ENCODE assay signal across 12 cellular contexts in genomic region chr11:30326114-30326783, GRCh38. TPM values are rescaled to one million over a fixed set of nuclear protein-coding genes. Genes with fewer than 3 reads are reported as not detected.
DNase-seq lines count a peak whose midpoint lies in the region; ATAC-seq and TF ChIP-seq lines count a peak whose summit lies in the region.
"Had no signal": no experiment of that assay in that cellular context is flagged by ENCODE, and none has a peak within 500 bp of the region (broad histone marks: within the 10 kb centered on the region; RNA-seq: fewer than 3 reads in every experiment).

No MANE protein-coding gene starts in this region.

- no peak overlapping the region for H3K4me3 ChIP-seq in CD8-positive, alpha-beta T cell (ENCODE audit: low read depth, low read length)
- H3K4me3 ChIP-seq: cardiac muscle cell had no signal

- H3K4me1 Mint-ChIP-seq in CD8-positive, alpha-beta T cell (ENCODE audit: low read depth): peaks cover 78% of the 10 kb centered on the region
- peaks cover 33% of the 10 kb centered on the region for H3K4me1 Mint-ChIP-seq in memory B cell

- POLR2A ChIA-PET in CD8-positive, alpha-beta T cell (lab: Charles Lee): interaction anchor here (1.1 to 1.4 kb wide), 2 partner anchors 10 to 31 kb away, joined by 3 read pairs; no protein-coding TSS in a partner anchor

- CTCF ChIA-PET in CD8-positive, alpha-beta T cell (lab: Charles Lee): no interaction called here

- no peak overlapping the region for H3K27ac ChIP-seq in CD8-positive, alpha-beta T cell (ENCODE audit: low read depth, low read length)
- H3K27ac ChIP-seq: cardiac muscle cell had no signal

- no peaks in the 10 kb centered on the region for H3K9me3 Mint-ChIP-seq in CD8-positive, alpha-beta T cell
- H3K9me3 Mint-ChIP-seq in activated naive CD4-positive, alpha-beta T cell treated with anti-CD3 and anti-CD28 coated beads, Interleukin-2, amount 50 U/mL, for 72 hours: no peaks in the 10 kb centered on the region
- H3K9me3 Mint-ChIP-seq in memory B cell: no peaks in the 10 kb centered on the region

- peak overlapping the region; percentile 85 for H3K27ac Mint-ChIP-seq in CD8-positive, alpha-beta T cell
- peak overlapping the region; percentile 48 to 87 for H3K27ac Mint-ChIP-seq in activated naive CD4-positive, alpha-beta T cell treated with anti-CD3 and anti-CD28 coated beads, Interleukin-2, amount 50 U/mL, for 72 hours
- peak overlapping the region; percentile 81 for H3K27ac Mint-ChIP-seq in memory B cell

- no peaks in the 10 kb centered on the region for H3K27me3 ChIP-seq in CD8-positive, alpha-beta T cell (ENCODE audit: insufficient read depth, low read length)
- H3K27me3 ChIP-seq: cardiac muscle cell had no signal

- TF ChIP-seq CTCF in CD8-positive, alpha-beta T cell (IDR thresholded peaks at IDR 0.05): no peak

- H3K4me1 ChIP-seq in CD8-positive, alpha-beta T cell (ENCODE audit: insufficient read depth, low read length): peaks cover 49% of the 10 kb centered on the region

- no peak for DNase-seq in CD8-positive, alpha-beta T cell
- DNase-seq in LHCN-M2 (ENCODE audit: low read depth): peak; percentile 27
- no peak for DNase-seq in activated naive CD4-positive, alpha-beta T cell treated with anti-CD3 and anti-CD28 coated beads, Interleukin-2, amount 50 U/mL, for 72 hours (ENCODE audit: low spot score in 2 of 2)
- no peak for DNase-seq in memory B cell (ENCODE audit: low spot score in 2 of 2)
- no peak for DNase-seq in OCI-M2 (lab: John Stamatoyannopoulos, UW; ENCODE audit: unreplicated experiment)
- no peak for DNase-seq in NCI-H748 treated with DMSO at 0.1 percent for 48 hours (lab: John Stamatoyannopoulos, UW)
- DNase-seq: glutamatergic neuron, NCI-H524, substantia nigra had no signal

- no peaks in the 10 kb centered on the region for H3K9me3 ChIP-seq in CD8-positive, alpha-beta T cell (ENCODE audit: low read length)

- intact Hi-C loops in CD8-positive, alpha-beta T cell (cut with DNase I, micrococcal nuclease): no loop called here

- H3K36me3 ChIP-seq in CD8-positive, alpha-beta T cell (ENCODE audit: insufficient read depth, low read length): no peaks in the 10 kb centered on the region

- no peak for ATAC-seq in CD8-positive, alpha-beta T cell
- no peak for ATAC-seq in activated naive CD4-positive, alpha-beta T cell treated with anti-CD3 and anti-CD28 coated beads, Interleukin-2, amount 50 U/mL, for 72 hours
- ATAC-seq in memory B cell (ENCODE audit: low read depth): no peak
- ATAC-seq in GM18868 (IDR thresholded peaks at IDR 0.05; ENCODE audit: unreplicated experiment): no peak
- no peak for ATAC-seq in HG03432 (IDR thresholded peaks at IDR 0.05; ENCODE audit: unreplicated experiment)

- peaks cover 39% of the 10 kb centered on the region for H3K36me3 Mint-ChIP-seq in CD8-positive, alpha-beta T cell
- peaks cover 18 to 34% of the 10 kb centered on the region in 2 donors for H3K36me3 Mint-ChIP-seq in activated naive CD4-positive, alpha-beta T cell treated with anti-CD3 and anti-CD28 coated beads, Interleukin-2, amount 50 U/mL, for 72 hours
- peaks cover 10% of the 10 kb centered on the region for H3K36me3 Mint-ChIP-seq in memory B cell

- H3K27me3 Mint-ChIP-seq in CD8-positive, alpha-beta T cell (ENCODE audit: low read depth): no peaks in the 10 kb centered on the region
- no peaks in the 10 kb centered on the region for H3K27me3 Mint-ChIP-seq in memory B cell

- peak overlapping the region; percentile 49 for H3K4me3 Mint-ChIP-seq in CD8-positive, alpha-beta T cell
- H3K4me3 Mint-ChIP-seq in memory B cell: peak overlapping the region; percentile 43

RNA-seq across cellular contexts. Expression of gene ARL14EP, which starts 3.3 kb away (rescaled TPM):
- 10 to 100 TPM; 28.1 to 30.6 TPM for total RNA-seq in CD8-positive, alpha-beta T cell
- total RNA-seq in LHCN-M2 (2014; rRNA removed): 23.7 and 26.3 TPM in 2 replicates
- polyA plus RNA-seq in LHCN-M2 (2012): 19.9 TPM
- 10 to 100 TPM; 14.5 to 19.5 TPM for total RNA-seq in activated naive CD4-positive, alpha-beta T cell treated with anti-CD3 and anti-CD28 coated beads, Interleukin-2, amount 50 U/mL, for 72 hours
